8 cellular contexts compared by ENCODE assay signal in genomic region chr17:45147102-45147580, GRCh38. TPM values are rescaled to one million over a fixed set of nuclear protein-coding genes. Genes with fewer than 3 reads are reported as not detected.
DNase-seq lines count a peak whose midpoint lies in the region; ATAC-seq and TF ChIP-seq lines count a peak whose summit lies in the region.

No MANE protein-coding gene starts in this region.

- peak overlapping the region; percentile 95 for H3K9ac ChIP-seq in Loucy (ENCODE audit: low read depth, low read length, poor library complexity, severe bottlenecking)

- no peaks in the 10 kb centered on the region for H3K9me3 ChIP-seq in Loucy (ENCODE audit: insufficient read depth, low read depth, low read length)

- no peak for ATAC-seq in HG03354 (IDR thresholded peaks at IDR 0.05; ENCODE audit: poor library complexity, severe bottlenecking, unreplicated experiment)
- no peak for ATAC-seq in GM21825 (IDR thresholded peaks at IDR 0.05; ENCODE audit: unreplicated experiment)

- peaks cover 6% of the 10 kb centered on the region for H3F3A ChIP-seq in Loucy (ENCODE audit: low read depth)

- TF ChIP-seq CTCF in Loucy (conservative IDR thresholded peaks at IDR 0.05; ENCODE audit: low read length): no peak

- DNase-seq in A172 (ENCODE audit: low spot score) (peak; percentile 67), GDM1 (lab: John Stamatoyannopoulos, UW) (peak; percentile 83), T-helper 2 cell (peak in 3 of 5 experiments; percentile 40 to 88 (median 62)), epithelial cell of prostate (ENCODE audit: low read depth, low spot score) (no peak), myocyte (ENCODE audit: low read depth) (peak; percentile 83)

- H3K27me3 ChIP-seq in Loucy (ENCODE audit: insufficient read depth, low read length, poor library complexity, severe bottlenecking): no peaks in the 10 kb centered on the region

- H3K79me2 ChIP-seq in Loucy (ENCODE audit: insufficient read depth, low read length): peaks cover 47% of the 10 kb centered on the region

- peak overlapping the region; percentile 95 for H3K27ac ChIP-seq in epithelial cell of prostate

- no peaks in the 10 kb centered on the region for H3K36me3 ChIP-seq in Loucy (ENCODE audit: insufficient read depth, low read length)

- peaks cover 27% of the 10 kb centered on the region for H3K4me1 ChIP-seq in Loucy (ENCODE audit: insufficient read depth, low read length, poor library complexity, severe bottlenecking)

- peak overlapping the region; percentile 78 for H2AFZ ChIP-seq in Loucy (ENCODE audit: low read length)

- H3K9me2 ChIP-seq in Loucy (replicated peaks; ENCODE audit: low read depth, low read length): no peaks in the 10 kb centered on the region

- peak overlapping the region; percentile 78 for H3K4me3 ChIP-seq in Loucy (ENCODE audit: low read length, poor library complexity, severe bottlenecking)

- peaks cover 35% of the 10 kb centered on the region for H4K20me1 ChIP-seq in Loucy (ENCODE audit: insufficient read depth, low read length, poor library complexity, severe bottlenecking)

- peak overlapping the region; percentile 74 for H3K4me2 ChIP-seq in Loucy (ENCODE audit: low read depth, low read length, poor library complexity, severe bottlenecking)

RNA-seq across cellular contexts. Expression of gene HEXIM1, which starts 1.1 kb away (rescaled TPM):
- 8.4 and 8.6 TPM in 2 replicates for total RNA-seq in A172 (2014; rRNA removed; shearing (Covaris generic))
- total RNA-seq in myocyte: 21.0 and 28.4 TPM in 2 replicates
- polyA plus RNA-seq in myocyte (2012): 36.2 TPM

RNA-seq across cellular contexts. Expression of gene ACBD4, which starts 11.7 kb away (rescaled TPM):
- 4.7 and 10.3 TPM in 2 replicates for total RNA-seq in A172 (2014; rRNA removed; shearing (Covaris generic))
- total RNA-seq in myocyte: 3.5 and 6.0 TPM in 2 replicates
- polyA plus RNA-seq in myocyte (2012): 12.1 TPM

RNA-seq across cellular contexts. Expression of gene HEXIM2, which starts 14.5 kb away (rescaled TPM):
- 10.1 and 19.9 TPM in 2 replicates for total RNA-seq in A172 (2014; rRNA removed; shearing (Covaris generic))
- total RNA-seq in myocyte: 11.6 and 13.5 TPM in 2 replicates
- 7.6 TPM for polyA plus RNA-seq in myocyte (2012)

RNA-seq across cellular contexts. Expression of gene PLCD3, which starts 14.8 kb away (rescaled TPM):
- total RNA-seq in A172 (2014; rRNA removed; shearing (Covaris generic)): 168 and 189 TPM in 2 replicates
- 61.3 and 187 TPM in 2 replicates for total RNA-seq in myocyte
- 226 TPM for polyA plus RNA-seq in myocyte (2012)
